Comparison of ENCODE assay signal across 9 cellular contexts in the genomic region with DNA sequence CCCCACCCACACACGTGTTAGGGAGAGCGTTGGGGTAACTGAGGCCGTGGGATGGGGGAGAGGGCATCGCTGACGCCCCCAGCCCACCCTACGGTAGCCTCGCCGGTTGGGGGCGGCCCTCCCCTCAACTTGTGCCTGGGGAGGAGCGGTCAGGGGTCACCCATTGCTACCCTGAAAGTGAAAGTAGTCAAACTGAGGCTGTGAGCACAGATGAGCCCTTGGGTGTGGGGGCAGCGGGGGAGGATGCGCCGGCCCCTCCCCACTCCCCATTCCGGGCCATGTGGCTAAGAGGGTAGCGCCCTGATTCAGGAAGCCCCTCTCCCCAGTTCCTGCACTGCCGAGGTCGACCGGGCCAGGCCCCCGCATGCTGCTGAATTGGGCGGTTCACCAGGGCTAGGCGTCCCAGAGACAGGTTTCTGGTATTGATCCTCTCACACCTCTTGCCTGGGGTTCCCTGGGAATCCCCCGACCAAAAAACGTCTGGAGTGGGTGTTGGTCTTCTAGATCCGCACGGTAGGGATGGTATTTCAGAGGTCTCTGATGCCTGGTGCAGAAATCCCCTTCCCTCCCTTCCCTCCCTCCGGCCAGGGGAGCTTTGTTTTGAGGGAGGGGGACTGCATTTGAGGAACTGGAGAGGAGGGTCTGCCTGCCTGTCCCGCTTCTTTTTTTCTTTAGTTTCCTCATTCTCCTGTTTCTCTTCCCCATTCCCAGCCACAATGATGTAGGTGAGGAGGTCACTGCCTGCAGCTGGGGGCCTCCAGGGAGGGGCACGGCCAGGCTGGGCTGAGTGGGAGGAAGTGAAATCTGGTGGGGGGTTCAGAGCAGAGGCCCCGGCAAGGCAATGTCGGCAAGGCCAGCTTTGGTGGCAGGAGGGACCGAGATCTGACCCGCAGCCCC. TPM values are rescaled to one million over a fixed set of nuclear protein-coding genes. Genes with fewer than 3 reads are reported as not detected.
DNase-seq lines count a peak whose midpoint lies in the region; ATAC-seq, FAIRE-seq and TF ChIP-seq lines count a peak whose summit lies in the region.
"Had no signal": no experiment of that assay in that cellular context is flagged by ENCODE, and none has a peak within 500 bp of the region (broad histone marks: within the 10 kb centered on the region; RNA-seq: fewer than 3 reads in every experiment).

No MANE protein-coding gene starts in this region.

- H3K4me3 ChIP-seq in bronchial epithelial cell (ENCODE audit: low read depth, low read length) (peak overlapping the region; percentile 67), lung (peak overlapping the region; percentile 95)

- no peaks in the 10 kb centered on the region for H3K9me3 ChIP-seq in lung (ENCODE audit: control insufficient read depth in 2 of 2, insufficient read depth in 1 of 2, low read length in 1 of 2)

- H3K27me3 ChIP-seq in bronchial epithelial cell (ENCODE audit: control insufficient read depth, insufficient read depth, low read length) (no peaks in the 10 kb centered on the region), lung (ENCODE audit: control insufficient read depth, insufficient read depth) (no peaks in the 10 kb centered on the region)

- in situ Hi-C loops in GM18951 (cut with MboI; ENCODE audit: low sequenced_read_pairs, unreplicated experiment) = no loop called here

- peaks cover 13 to 26% of the 10 kb centered on the region in 2 donors for H3K4me1 ChIP-seq in lung (ENCODE audit: control insufficient read depth in 2 of 2, insufficient read depth in 2 of 2, low read length in 2 of 2)

- TF ChIP-seq POLR2A in GM18951 (IDR thresholded peaks at IDR 0.05; ENCODE audit: extremely low read depth, insufficient read depth, insufficient read length) = peak; percentile 33

- ATAC-seq in lung (ENCODE audit: insufficient read depth, low FRiP score) = no peak
- ATAC-seq in stimulated activated naive CD8-positive, alpha-beta T cell treated with anti-CD3 and anti-CD28 coated beads, Interleukin-15, Interleukin-2, amounts not matched to agents 100 U/mL and 50 U/mL, for 24 hours = no peak

- FAIRE-seq in bronchial epithelial cell (lab: Jason Lieb, UNC) (no peak), urothelium cell line (lab: Jason Lieb, UNC) (no peak)
- FAIRE-seq: TTC549 had no signal

- WGBS in lung, 2 donors = 8 to 11% methylated on average over 32 of the region's 32 CpGs

- H3K27ac ChIP-seq in lung (ENCODE audit: low read depth in 1 of 2, low read length in 1 of 2) = peak overlapping the region; percentile 93 to 97

- H3K36me3 ChIP-seq in bronchial epithelial cell (ENCODE audit: control insufficient read depth, insufficient read depth, low read length) = peaks cover under 1% of the 10 kb centered on the region
- no peaks in the 10 kb centered on the region for H3K36me3 ChIP-seq in lung (ENCODE audit: control insufficient read depth in 2 of 2, insufficient read depth in 2 of 2, low read length in 2 of 2)

- TF ChIP-seq CTCF in bronchial epithelial cell (IDR thresholded peaks at IDR 0.05; ENCODE audit: insufficient read depth, low read length, severe bottlenecking) (no peak), lung (IDR thresholded peaks at IDR 0.05; ENCODE audit: control extremely low read depth, extremely low read depth) (no peak)

- DNase-seq in T follicular helper cell (ENCODE audit: low read depth) (peak; percentile 28), bronchial epithelial cell (ENCODE audit: low read depth) (no peak), lung (ENCODE audit: low spot score) (no peak), COLO829 (ENCODE audit: low spot score) (no peak), DMS153 treated with DMSO at 0.1 percent for 48 hours (lab: John Stamatoyannopoulos, UW; ENCODE audit: unreplicated experiment) (no peak), urothelium cell line (ENCODE audit: low spot score) (no peak)
- DNase-seq in stimulated activated naive CD8-positive, alpha-beta T cell treated with anti-CD3 and anti-CD28 coated beads, Interleukin-15, Interleukin-2, amounts not matched to agents 100 U/mL and 50 U/mL, for 24 hours = peak; percentile 72

RNA-seq across cellular contexts. Expression of a gene that starts 1.0 kb away (rescaled TPM):
- 2.4 and 3.2 TPM in 2 replicates for total RNA-seq in bronchial epithelial cell
- 10 to 100 TPM; 16.2 to 46.0 TPM for total RNA-seq in lung
- 10 to 100 TPM in 1 of 2 donors, 1 to 10 TPM in 1; 9.6 to 19.6 TPM for polyA plus RNA-seq in lung

RNA-seq across cellular contexts. Expression of a gene that starts 37.8 kb away (rescaled TPM):
- total RNA-seq in bronchial epithelial cell = 4.5 and 4.6 TPM in 2 replicates
- total RNA-seq in lung = 10 to 100 TPM in 1 of 2 donors, 1 to 10 TPM in 1; 3.1 to 15.4 TPM
- polyA plus RNA-seq in lung = 10 to 100 TPM; 12.1 to 14.3 TPM

Comparison
In these comparisons a context has a peak if more than half of its experiments do, and no peak if none do; other contexts are left out.
1. DNase-seq: peak in T follicular helper cell (single experiment) and stimulated activated naive CD8-positive, alpha-beta T cell treated with anti-CD3 and anti-CD28 coated beads, Interleukin-15, Interleukin-2, amounts not matched to agents 100 U/mL and 50 U/mL, for 24 hours (single experiment); none in bronchial epithelial cell (single experiment), lung (single experiment), COLO829 (single experiment), DMS153 treated with DMSO at 0.1 percent for 48 hours (single experiment) and urothelium cell line (single experiment).